7 cellular contexts compared by ENCODE assay signal in the genomic region with DNA sequence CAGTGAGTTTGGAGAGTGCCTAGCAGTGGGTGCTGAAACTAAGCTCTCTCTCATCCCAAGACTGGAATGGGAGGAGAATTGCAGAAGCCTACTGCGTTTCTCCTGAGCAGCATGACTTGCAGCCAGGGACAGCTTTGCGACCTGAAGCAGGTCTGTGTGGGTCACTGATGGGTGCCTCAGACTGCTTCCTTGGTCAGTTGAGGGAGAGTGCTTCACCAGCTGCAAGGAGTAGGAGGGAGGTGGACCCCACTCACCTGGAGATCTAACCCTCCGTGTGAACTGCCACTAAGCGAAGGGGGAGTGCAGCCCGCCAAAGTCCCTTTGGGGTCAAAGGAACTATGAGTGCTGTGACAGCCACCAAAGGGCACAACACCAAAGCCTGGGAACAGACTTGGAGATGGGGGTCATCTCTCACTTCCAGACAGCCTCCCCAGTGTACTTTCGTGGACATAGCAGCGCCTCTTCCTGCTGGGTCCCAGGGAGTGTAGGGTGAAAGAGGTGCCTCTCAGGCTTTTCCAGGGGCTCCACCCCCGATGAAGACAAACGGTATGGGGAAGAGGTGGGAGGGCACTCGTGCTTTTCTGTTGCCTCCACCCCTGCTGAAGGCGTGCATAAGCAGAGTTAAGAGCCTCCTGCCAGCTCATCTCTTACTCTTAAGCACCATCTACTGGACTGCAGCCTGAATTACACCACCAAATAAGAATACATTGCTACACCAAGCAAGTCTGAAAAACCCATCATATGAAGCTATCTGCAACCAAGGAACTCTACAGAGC. TPM values are rescaled to one million over a fixed set of nuclear protein-coding genes. Genes with fewer than 3 reads are reported as not detected.
DNase-seq lines count a peak whose midpoint lies in the region; ATAC-seq, FAIRE-seq and TF ChIP-seq lines count a peak whose summit lies in the region.

No MANE protein-coding gene starts in this region.

- ATAC-seq in GM21576 (IDR thresholded peaks at IDR 0.05; ENCODE audit: unreplicated experiment) = peak; percentile 95
- peak; percentile 94 for ATAC-seq in PC-3

- no peaks in the 10 kb centered on the region for H3K79me2 ChIP-seq in PC-3 (ENCODE audit: low read length)

- H3K9me2 ChIP-seq in PC-3 (replicated peaks; ENCODE audit: low read length) = no peaks in the 10 kb centered on the region

- no peaks in the 10 kb centered on the region for H4K20me1 ChIP-seq in PC-3 (ENCODE audit: low read length)

- DNase-seq in GM06990 (ENCODE audit: extremely low read depth, insufficient read length) (peak; percentile 22), HTR-8/SVneo (ENCODE audit: insufficient read length, low spot score) (peak; percentile 36), PC-3 (peak; percentile 92), adrenal gland (peak; percentile 33 to 63 (median 52)), iPS DF 4.7 (ENCODE audit: extremely low read depth, low spot score) (peak; percentile 69), smooth muscle cell of the brain vasculature (ENCODE audit: low read depth, low spot score) (peak; percentile 44)

- CTCF ChIA-PET in PC-3 (lab: Charles Lee) = interaction anchor here (0.5 to 2.1 kb wide), 15 partner anchors 8 to 1950 kb away, joined by 3 to 12 read pairs (median 3); a partner anchor contains a TSS

- H3K4me2 ChIP-seq in PC-3 (ENCODE audit: low read length) = peak overlapping the region; percentile 70

- H3K4me1 ChIP-seq in PC-3 (ENCODE audit: insufficient read depth, low read length) (peaks cover 9% of the 10 kb centered on the region), adrenal gland (replicated peaks in 1 of 2) (no peaks in the 10 kb centered on the region)

- peak overlapping the region; percentile 75 for H2AFZ ChIP-seq in PC-3 (ENCODE audit: low read length)

- H3F3A ChIP-seq in PC-3 (ENCODE audit: low read length, unreplicated experiment) = no peaks in the 10 kb centered on the region

- no peak for TF ChIP-seq POLR2A in adrenal gland (IDR thresholded peaks at IDR 0.05)

- intact Hi-C loops in PC-3 (cut with micrococcal nuclease) (loop anchor here (1.0 to 5.0 kb wide), 3 partner anchors 182 to 688 kb away; no protein-coding TSS in a partner anchor), adrenal gland (cut with DNase I) (no loop called here)

- BruUV-seq in PC-3 (replicated peaks; lab: Mats Ljungman, UMichigan) = TSS peak; percentile 87

- FAIRE-seq in HTR-8/SVneo (lab: Jason Lieb, UNC) = peak; percentile 40

- H3K9me3 ChIP-seq in PC-3 (ENCODE audit: low read length) (no peaks in the 10 kb centered on the region), adrenal gland (replicated peaks in 1 of 3) (no peaks in the 10 kb centered on the region)

- H3K27me3 ChIP-seq in GM06990 (replicated peaks; ENCODE audit: control insufficient read depth, insufficient read depth, low read length) (no peaks in the 10 kb centered on the region), PC-3 (ENCODE audit: low read length) (no peaks in the 10 kb centered on the region), adrenal gland (no peaks in the 10 kb centered on the region)

- H3K4me3 ChIP-seq in GM06990 (replicated peaks; ENCODE audit: low read depth, low read length) (no peak overlapping the region), PC-3 (ENCODE audit: low read length) (peak overlapping the region; percentile 41), adrenal gland (no peak overlapping the region)

- POLR2A ChIA-PET in PC-3 (lab: Charles Lee; ENCODE audit: unreplicated experiment) = interaction anchor here (0.5 kb wide), 1 partner anchor 73 kb away, joined by 4 read pairs; no protein-coding TSS in a partner anchor

- WGBS in adrenal gland, 4 donors = 49 to 63% (median 58%) methylated on average over 9 to 11 of the region's 11 CpGs

- TF ChIP-seq CTCF in GM06990 (IDR thresholded peaks at IDR 0.05; ENCODE audit: insufficient read depth, low read length, poor library complexity, severe bottlenecking) = peak; percentile 68
- TF ChIP-seq CTCF in PC-3 (conservative IDR thresholded peaks at IDR 0.05; ENCODE audit: low read depth, low read length) = peak; percentile 87
- peak; percentile 49 to 80 (median 68) for TF ChIP-seq CTCF in adrenal gland (IDR thresholded peaks at IDR 0.05)

- H3K27ac ChIP-seq in PC-3 (ENCODE audit: low read length) (0 out of 2 replicates have a peak overlapping the region, but pooled peaks have one; percentile 7), adrenal gland (no peak overlapping the region)

- no peaks in the 10 kb centered on the region for H3K36me3 ChIP-seq in GM06990 (ENCODE audit: control insufficient read depth, insufficient read depth, low read length)
- no peaks in the 10 kb centered on the region for H3K36me3 ChIP-seq in PC-3 (ENCODE audit: low read depth, low read length)
- no peaks in the 10 kb centered on the region for H3K36me3 ChIP-seq in adrenal gland (replicated peaks in 1 of 2)

- H3K9ac ChIP-seq in PC-3 (ENCODE audit: low read length) = peak overlapping the region; percentile 49

RNA-seq across cellular contexts. Expression of a gene that starts 34.3 kb away (rescaled TPM):
- 15.1 and 22.2 TPM in 2 replicates for total RNA-seq in PC-3 (2014; rRNA removed)
- 10 to 100 TPM in 1 of 8 donors, 1 to 10 TPM in 7; 1.9 to 10.1 (median 6.4) TPM for total RNA-seq in adrenal gland
- polyA plus RNA-seq in adrenal gland = 1 to 10 TPM; 3.4 to 7.2 (median 3.7) TPM

Comparison
In these comparisons a context has a peak if more than half of its experiments do, and no peak if none do; other contexts are left out.
1. DNase-seq: peak in every context shown above with its lines; median percentile 92 in PC-3; 69 in iPS DF 4.7; 52 in adrenal gland; 44 in smooth muscle cell of the brain vasculature; 36 in HTR-8/SVneo; 22 in GM06990.